Comparison of ENCODE assay signal across 14 cellular contexts in genomic region chr3:197023998-197024651, GRCh38. TPM values are rescaled to one million over a fixed set of nuclear protein-coding genes. Genes with fewer than 3 reads are reported as not detected.
DNase-seq lines count a peak whose midpoint lies in the region; ATAC-seq, FAIRE-seq and TF ChIP-seq lines count a peak whose summit lies in the region.
"Had no signal": no experiment of that assay in that cellular context is flagged by ENCODE, and none has a peak within 500 bp of the region (broad histone marks: within the 10 kb centered on the region; RNA-seq: fewer than 3 reads in every experiment).

No MANE protein-coding gene starts in this region.

- H4K5ac ChIP-seq in H1 (ENCODE audit: insufficient read length, low read depth, low read length) = no peak overlapping the region

- H3K9me3 Mint-ChIP-seq in activated naive CD8-positive, alpha-beta T cell treated with anti-CD3 and anti-CD28 coated beads, Interleukin-2, amount 10 ng/mL, durations not matched to agents 7 days and 5 days = no peaks in the 10 kb centered on the region
- no peaks in the 10 kb centered on the region for H3K9me3 Mint-ChIP-seq in activated naive CD8-positive, alpha-beta T cell treated with anti-CD3 and anti-CD28 coated beads for 36 hours
- no peaks in the 10 kb centered on the region for H3K9me3 Mint-ChIP-seq in stimulated activated effector memory CD8-positive, alpha-beta T cell treated with anti-CD3 and anti-CD28 coated beads, Interleukin-12 subunit alpha, Interleukin-12 subunit beta, amount 100 ng/mL, for 72 hours

- TF ChIP-seq POLR2A in H1 (IDR thresholded peaks at IDR 0.05; ENCODE audit: control extremely low read depth in 1 of 2, low read depth in 2 of 2, low read length in 2 of 2) = no peak

- no peak overlapping the region for H2BK12ac ChIP-seq in H1 (ENCODE audit: low read depth, low read length)

- TF ChIP-seq EP300 in H1 (IDR thresholded peaks at IDR 0.05; ENCODE audit: borderline replicate concordance in 1 of 2, low read depth in 2 of 2, low read length in 2 of 2) = no peak

- no peak for FAIRE-seq in H1 (lab: Jason Lieb, UNC)

- H3K4me2 ChIP-seq in H1 (ENCODE audit: insufficient read depth in 1 of 2, low read depth in 2 of 2, low read length in 2 of 2) = no peak overlapping the region
- H3K4me2 ChIP-seq: KMS-11 had no signal

- H3K27ac ChIP-seq in H1 (ENCODE audit: low read depth, low read length) = no peak overlapping the region
- no peak overlapping the region for H3K27ac ChIP-seq in RWPE1
- H3K27ac ChIP-seq: KMS-11, parathyroid adenoma had no signal

- no peak overlapping the region for H2BK5ac ChIP-seq in H1 (ENCODE audit: low read depth, low read length)

- H3K4me1 ChIP-seq in H1 (replicated peaks in 1 of 4; ENCODE audit: control insufficient read depth in 3 of 4, insufficient read depth in 4 of 4, low read length in 3 of 4) = peaks cover 0 to 20% (median 13%) of the 10 kb centered on the region in 4 experiments; a peak in 6 of 7 replicates
- H3K4me1 ChIP-seq: parathyroid adenoma had no signal

- no peak overlapping the region for H2BK15ac ChIP-seq in H1 (ENCODE audit: low read length)

- H4K91ac ChIP-seq in H1 (replicated peaks; ENCODE audit: insufficient read length, low read length) = no peak overlapping the region

- POLR2A ChIA-PET in activated naive CD8-positive, alpha-beta T cell treated with anti-CD3 and anti-CD28 coated beads, Interleukin-2, amount 10 ng/mL, durations not matched to agents 7 days and 5 days (lab: Charles Lee) = no interaction called here
- POLR2A ChIA-PET in H1 (lab: Charles Lee; ENCODE audit: partially characterized antibody) (interaction anchor here (0.6 to 0.9 kb wide), 2 partner anchors 13 to 575 kb away, joined by 3 to 4 read pairs; no protein-coding TSS in a partner anchor), RWPE1 (lab: Yijun Ruan, JAX; ENCODE audit: low non-redundant PET) (no interaction called here)

- peaks cover 3% of the 10 kb centered on the region; the same call in 1 of the 2 replicates for H3K23me2 ChIP-seq in H1 (ENCODE audit: low read depth, low read length)

- TF ChIP-seq CTCF in H1 (IDR thresholded peaks at IDR 0.05; ENCODE audit: control extremely low read depth in 1 of 3, insufficient read depth in 1 of 3, low read depth in 1 of 3, low read length in 3 of 3) = no peak
- TF ChIP-seq CTCF in RWPE1 (conservative IDR thresholded peaks at IDR 0.05; ENCODE audit: low read depth) = no peak

- H2BK120ac ChIP-seq in H1 (replicated peaks; ENCODE audit: low read depth, low read length) = no peak overlapping the region

- H3K4ac ChIP-seq in H1 (replicated peaks; ENCODE audit: insufficient read length, low read depth, low read length) = peak overlapping the region; percentile 63

- H3K23ac ChIP-seq in H1 (ENCODE audit: insufficient read length) = no peak overlapping the region

- no peak overlapping the region for H3K18ac ChIP-seq in H1 (ENCODE audit: extremely low read depth, low read length)

- no peak overlapping the region for H2BK20ac ChIP-seq in H1 (ENCODE audit: low read length)

- H3K14ac ChIP-seq in H1 (ENCODE audit: insufficient read length) = no peak overlapping the region

- CTCF ChIA-PET in H1 (lab: Charles Lee; ENCODE audit: partially characterized antibody) (interaction anchor here (1.2 to 16.7 kb wide), 3 partner anchors 8 to 46 kb away, joined by 3 to 245 read pairs (median 3); no protein-coding TSS in a partner anchor), RWPE1 (lab: Yijun Ruan, JAX) (no interaction called here)

- H3K9me3 ChIP-seq in H1 (ENCODE audit: insufficient read depth in 2 of 2, low read depth in 1 of 2, low read length in 1 of 2) = no peaks in the 10 kb centered on the region

- WGBS in H1 (ENCODE audit: extremely low coverage in 1 of 2, insufficient coverage in 1 of 2, insufficient read length in 1 of 2, insufficient replicate concordance in 2 of 2, low coverage in 1 of 2, low lambda C conversion rate in 2 of 2, missing lambda C conversion rate in 1 of 2), 2 experiments = 89% methylated on average over 24 of the region's 36 CpGs; no CpG with 5 or more reads in 1 of the 2 experiments

- no peak for ATAC-seq in activated naive CD8-positive, alpha-beta T cell treated with anti-CD3 and anti-CD28 coated beads, Interleukin-2, amount 10 ng/mL, durations not matched to agents 7 days and 5 days (ENCODE audit: low read depth)
- no peak for ATAC-seq in stimulated activated effector memory CD8-positive, alpha-beta T cell treated with anti-CD3 and anti-CD28 coated beads, Interleukin-12 subunit alpha, Interleukin-12 subunit beta, amount 100 ng/mL, for 72 hours
- no peak for ATAC-seq in GM19328 (IDR thresholded peaks at IDR 0.05; ENCODE audit: unreplicated experiment)
- ATAC-seq in GM21717 (IDR thresholded peaks at IDR 0.05; ENCODE audit: unreplicated experiment) = no peak

- H3K36me3 ChIP-seq in H1 (ENCODE audit: control insufficient read depth in 2 of 4, insufficient read depth in 4 of 4, low read length in 3 of 4) = no peaks in the 10 kb centered on the region

- H3K36me3 Mint-ChIP-seq in activated naive CD8-positive, alpha-beta T cell treated with anti-CD3 and anti-CD28 coated beads, Interleukin-2, amount 10 ng/mL, durations not matched to agents 7 days and 5 days = no peaks in the 10 kb centered on the region
- no peaks in the 10 kb centered on the region for H3K36me3 Mint-ChIP-seq in activated naive CD8-positive, alpha-beta T cell treated with anti-CD3 and anti-CD28 coated beads for 36 hours
- no peaks in the 10 kb centered on the region for H3K36me3 Mint-ChIP-seq in stimulated activated effector memory CD8-positive, alpha-beta T cell treated with anti-CD3 and anti-CD28 coated beads, Interleukin-12 subunit alpha, Interleukin-12 subunit beta, amount 100 ng/mL, for 72 hours
- H3K36me3 Mint-ChIP-seq: brain had no signal

- peaks cover 7% of the 10 kb centered on the region for H3K4me1 Mint-ChIP-seq in activated naive CD8-positive, alpha-beta T cell treated with anti-CD3 and anti-CD28 coated beads, Interleukin-2, amount 10 ng/mL, durations not matched to agents 7 days and 5 days
- H3K4me1 Mint-ChIP-seq in activated naive CD8-positive, alpha-beta T cell treated with anti-CD3 and anti-CD28 coated beads for 36 hours = peaks cover 7% of the 10 kb centered on the region
- peaks cover 8% of the 10 kb centered on the region for H3K4me1 Mint-ChIP-seq in stimulated activated effector memory CD8-positive, alpha-beta T cell treated with anti-CD3 and anti-CD28 coated beads, Interleukin-12 subunit alpha, Interleukin-12 subunit beta, amount 100 ng/mL, for 72 hours

- H3K9ac ChIP-seq in H1 (replicated peaks in 1 of 4; ENCODE audit: extremely low read depth in 1 of 4, low read depth in 3 of 4, low read length in 3 of 4) = no peak overlapping the region
- H3K9ac ChIP-seq: KMS-11, parathyroid adenoma had no signal

- H2AK5ac ChIP-seq in H1 (ENCODE audit: low read depth, low read length) = no peak overlapping the region

- no peak for TF ChIP-seq RAD21 in H1 (IDR thresholded peaks at IDR 0.05 in 1 of 2, conservative IDR thresholded peaks at IDR 0.05 in 1 of 2; ENCODE audit: low read depth in 2 of 2, low read length in 2 of 2)

- peaks cover 0 to 4% of the 10 kb centered on the region in 2 experiments for H4K20me1 ChIP-seq in H1 (replicated peaks in 1 of 2; ENCODE audit: control insufficient read depth in 1 of 2, insufficient read depth in 2 of 2, low read length in 2 of 2)

- H3K79me2 ChIP-seq in H1 (ENCODE audit: control insufficient read depth in 1 of 2, insufficient read depth in 2 of 2, low read length in 2 of 2) = no peaks in the 10 kb centered on the region
- H3K79me2 ChIP-seq: parathyroid adenoma had no signal

- H2AFZ ChIP-seq in H1 (ENCODE audit: low read length) = no peak overlapping the region
- H2AFZ ChIP-seq: parathyroid adenoma had no signal

- no peak for DNase-seq in activated naive CD8-positive, alpha-beta T cell treated with anti-CD3 and anti-CD28 coated beads, Interleukin-2, amount 10 ng/mL, durations not matched to agents 7 days and 5 days
- DNase-seq in activated naive CD8-positive, alpha-beta T cell treated with anti-CD3 and anti-CD28 coated beads for 36 hours = no peak
- DNase-seq in HuH-7 (ENCODE audit: low spot score) (peak; percentile 15), H1 (ENCODE audit: low read depth in 1 of 2, low spot score in 2 of 2) (no peak), RWPE1 (ENCODE audit: low spot score) (no peak)
- no peak for DNase-seq in stimulated activated effector memory CD8-positive, alpha-beta T cell treated with anti-CD3 and anti-CD28 coated beads, Interleukin-12 subunit alpha, Interleukin-12 subunit beta, amount 100 ng/mL, for 72 hours (ENCODE audit: low spot score in 2 of 2)
- DNase-seq: activated T-cell treated with anti-CD3 and anti-CD28 coated beads, Interleukin-2, amount 50 U/mL, for 1 hour; stimulated activated naive CD4-positive, alpha-beta T cell had no signal

- H4K8ac ChIP-seq in H1 (ENCODE audit: extremely low read depth, insufficient read depth, low read length) = no peak overlapping the region

- no peak overlapping the region for H3K56ac ChIP-seq in H1 (replicated peaks; ENCODE audit: insufficient read length, low read depth, low read length)

- H3K27me3 Mint-ChIP-seq in activated naive CD8-positive, alpha-beta T cell treated with anti-CD3 and anti-CD28 coated beads, Interleukin-2, amount 10 ng/mL, durations not matched to agents 7 days and 5 days = no peaks in the 10 kb centered on the region
- peaks cover 16% of the 10 kb centered on the region for H3K27me3 Mint-ChIP-seq in activated naive CD8-positive, alpha-beta T cell treated with anti-CD3 and anti-CD28 coated beads for 36 hours

- no peak overlapping the region for H3K4me3 ChIP-seq in H1 (ENCODE audit: extremely low read depth in 1 of 4, insufficient read depth in 2 of 4, low read depth in 3 of 4, low read length in 4 of 4)
- H3K4me3 ChIP-seq: lung had no signal

- peak overlapping the region; percentile 45 for H3K27ac Mint-ChIP-seq in activated naive CD8-positive, alpha-beta T cell treated with anti-CD3 and anti-CD28 coated beads, Interleukin-2, amount 10 ng/mL, durations not matched to agents 7 days and 5 days
- H3K27ac Mint-ChIP-seq in activated naive CD8-positive, alpha-beta T cell treated with anti-CD3 and anti-CD28 coated beads for 36 hours = no peak overlapping the region
- peak overlapping the region; percentile 37 for H3K27ac Mint-ChIP-seq in stimulated activated effector memory CD8-positive, alpha-beta T cell treated with anti-CD3 and anti-CD28 coated beads, Interleukin-12 subunit alpha, Interleukin-12 subunit beta, amount 100 ng/mL, for 72 hours

- H3K4me3 Mint-ChIP-seq in activated naive CD8-positive, alpha-beta T cell treated with anti-CD3 and anti-CD28 coated beads, Interleukin-2, amount 10 ng/mL, durations not matched to agents 7 days and 5 days = no peak overlapping the region
- H3K4me3 Mint-ChIP-seq in activated naive CD8-positive, alpha-beta T cell treated with anti-CD3 and anti-CD28 coated beads for 36 hours = no peak overlapping the region
- H3K4me3 Mint-ChIP-seq in stimulated activated effector memory CD8-positive, alpha-beta T cell treated with anti-CD3 and anti-CD28 coated beads, Interleukin-12 subunit alpha, Interleukin-12 subunit beta, amount 100 ng/mL, for 72 hours = peak overlapping the region; percentile 49

- peaks cover 5 to 16% (median 12%) of the 10 kb centered on the region in 4 experiments; a peak in 6 of 7 replicates for H3K27me3 ChIP-seq in H1 (replicated peaks in 1 of 4; ENCODE audit: control insufficient read depth in 3 of 4, extremely low read depth in 1 of 4, insufficient read depth in 3 of 4, low read length in 3 of 4)

- H3K79me1 ChIP-seq in H1 (ENCODE audit: low read depth, low read length) = no peaks in the 10 kb centered on the region

RNA-seq across cellular contexts. Expression of gene MELTF, which starts 5.5 kb away (rescaled TPM):
- total RNA-seq in activated naive CD8-positive, alpha-beta T cell treated with anti-CD3 and anti-CD28 coated beads, Interleukin-2, amount 10 ng/mL, durations not matched to agents 7 days and 5 days = 1 to 10 TPM; 5.4 to 5.6 TPM
- total RNA-seq in activated naive CD8-positive, alpha-beta T cell treated with anti-CD3 and anti-CD28 coated beads for 36 hours = 1 to 10 TPM; 2.7 TPM
- total RNA-seq in H1 (2021; fragmentation: NEBNext Ultra II Directional; extraction: Animal tissue kit (Norgen Biotek cat#: 25700)) = 3.5 and 3.7 TPM in 2 replicates
- polyA plus RNA-seq in H1 (2011; rRNA removed) = 1.7 and 2.7 TPM in 2 replicates
- polyA plus RNA-seq in H1 (2011; cell fraction: cytosol; rRNA removed) = 2.2 TPM
- polyA plus RNA-seq in H1 (2011; cell fraction: nucleus; rRNA removed) = 9.6 TPM
- 2.1 to 3.7 TPM (median 3.4 TPM) in 4 replicates for polyA plus RNA-seq in H1 (2012, experiment 1 of 2)
- 1.1 TPM for polyA plus RNA-seq in H1 (2012, experiment 2 of 2)
- polyA plus RNA-seq in H1 (2013, experiment 1 of 2) = 2.9 TPM
- 2.9 TPM for polyA plus RNA-seq in H1 (2013, experiment 2 of 2)
- 1.9 and 2.0 TPM in 2 replicates for polyA minus RNA-seq in H1 (2011; rRNA and poly(A)+ RNA removed)
- 1.5 TPM for polyA minus RNA-seq in H1 (2011; cell fraction: cytosol; rRNA and poly(A)+ RNA removed)
- polyA minus RNA-seq in H1 (2011; cell fraction: nucleus; rRNA and poly(A)+ RNA removed) = 7.0 TPM

RNA-seq across cellular contexts. Expression of gene PIGZ, which starts 55.5 kb away (rescaled TPM):
- total RNA-seq in activated naive CD8-positive, alpha-beta T cell treated with anti-CD3 and anti-CD28 coated beads, Interleukin-2, amount 10 ng/mL, durations not matched to agents 7 days and 5 days = 1 to 10 TPM; 1.4 TPM
- under 1 TPM; 0.27 to 0.38 TPM for total RNA-seq in activated naive CD8-positive, alpha-beta T cell treated with anti-CD3 and anti-CD28 coated beads for 36 hours
- not detected in 2 replicates for total RNA-seq in H1 (2021; fragmentation: NEBNext Ultra II Directional; extraction: Animal tissue kit (Norgen Biotek cat#: 25700))
- 0.32 and 0.57 TPM in 2 replicates for polyA plus RNA-seq in H1 (2011; rRNA removed)
- 0.30 TPM for polyA plus RNA-seq in H1 (2011; cell fraction: cytosol; rRNA removed)
- polyA plus RNA-seq in H1 (2011; cell fraction: nucleus; rRNA removed) = 0.83 TPM
- polyA plus RNA-seq in H1 (2012, experiment 1 of 2) = 0.51 to 0.74 TPM (median 0.63 TPM) in 4 replicates
- 0.26 TPM for polyA plus RNA-seq in H1 (2012, experiment 2 of 2)
- polyA plus RNA-seq in H1 (2013, experiment 1 of 2) = 0.22 TPM
- polyA plus RNA-seq in H1 (2013, experiment 2 of 2) = 0.15 TPM
- polyA minus RNA-seq in H1 (2011; rRNA and poly(A)+ RNA removed) = 0.10 and 1.1 TPM in 2 replicates
- polyA minus RNA-seq in H1 (2011; cell fraction: cytosol; rRNA and poly(A)+ RNA removed) = 0.37 TPM
- not detected for polyA minus RNA-seq in H1 (2011; cell fraction: nucleus; rRNA and poly(A)+ RNA removed)
